8 cellular contexts compared by ENCODE assay signal in genomic region chr5:102865171-102865509, GRCh38.
DNase-seq lines count a peak whose midpoint lies in the region; ATAC-seq and TF ChIP-seq lines count a peak whose summit lies in the region.

No MANE protein-coding gene starts in this region.

- H3K27me3 ChIP-seq in A673 (replicated peaks; ENCODE audit: insufficient read depth, low read depth, low read length, poor library complexity) (no peaks in the 10 kb centered on the region), mononuclear cell (ENCODE audit: insufficient read depth, low read length) (peaks cover 15% of the 10 kb centered on the region)

- peak overlapping the region; percentile 87 for H3K4me3 Mint-ChIP-seq in HFFc6

- peaks cover 36% of the 10 kb centered on the region for H3K4me1 Mint-ChIP-seq in HFFc6 (ENCODE audit: low read depth)

- H3K27ac Mint-ChIP-seq in HFFc6 = peak overlapping the region; percentile 92

- POLR2A ChIA-PET in A673 (lab: Charles Lee; ENCODE audit: low non-redundant PET) = no interaction called here

- H3K27me3 Mint-ChIP-seq in HFFc6 (ENCODE audit: insufficient read depth) = no peaks in the 10 kb centered on the region

- DNase-seq in A673 (ENCODE audit: low spot score) (no peak), HFFc6 (peak; percentile 30), choroid plexus epithelial cell (ENCODE audit: low read depth) (no peak), retina (no peak), NCI-H446 (lab: John Stamatoyannopoulos, UW) (no peak)

- H3K4me1 ChIP-seq in A673 (ENCODE audit: insufficient read depth, low read length, poor library complexity, severe bottlenecking) (peaks cover 21% of the 10 kb centered on the region), mononuclear cell (ENCODE audit: insufficient read depth, low read length) (peaks cover 13% of the 10 kb centered on the region)

- TF ChIP-seq CTCF in A673 (conservative IDR thresholded peaks at IDR 0.05; ENCODE audit: low read depth, low read length) = no peak
- no peak for TF ChIP-seq CTCF in HFFc6 (IDR thresholded peaks at IDR 0.05)
- no peak for TF ChIP-seq CTCF in choroid plexus epithelial cell (conservative IDR thresholded peaks at IDR 0.05; ENCODE audit: low read depth, low read length)

- H3K36me3 Mint-ChIP-seq in HFFc6 (ENCODE audit: low read depth) = peaks cover 20% of the 10 kb centered on the region

- intact Hi-C loops in A673 (cut with micrococcal nuclease; ENCODE audit: unreplicated experiment) = loop anchor here (5.0 kb wide), 1 partner anchor 58 kb away; no protein-coding TSS in a partner anchor

- H3K36me3 ChIP-seq in A673 (ENCODE audit: insufficient read depth, low read length, poor library complexity, severe bottlenecking) = peaks cover 11% of the 10 kb centered on the region

- ATAC-seq in GM21723 (IDR thresholded peaks at IDR 0.05; ENCODE audit: unreplicated experiment) = no peak
- no peak for ATAC-seq in activated CD4-positive, CD25-positive, alpha-beta regulatory T cell treated with anti-CD3 and anti-CD28 coated beads, Interleukin-2, amount 50 U/mL, for 24 hours

- CTCF ChIA-PET in A673 (lab: Charles Lee) = no interaction called here

- H3K4me3 ChIP-seq in A673 (ENCODE audit: low read depth, low read length, poor library complexity, severe bottlenecking) (peak overlapping the region; percentile 71), choroid plexus epithelial cell (ENCODE audit: low read depth, low read length) (peak overlapping the region; percentile 74), mononuclear cell (ENCODE audit: low read length) (peak overlapping the region; percentile 50)

- TSS peak; percentile 91 for BruUV-seq in A673 (replicated peaks; lab: Mats Ljungman, UMichigan)

- H3K9me3 Mint-ChIP-seq in HFFc6 = no peaks in the 10 kb centered on the region

- H3K27ac ChIP-seq in A673 (ENCODE audit: low read depth, low read length, poor library complexity, severe bottlenecking) = peak overlapping the region; percentile 86

- no peaks in the 10 kb centered on the region for H3K9me3 ChIP-seq in A673 (ENCODE audit: low read depth, low read length, poor library complexity, severe bottlenecking)
- H3K9me3 ChIP-seq in mononuclear cell (ENCODE audit: low read depth, low read length) = no peaks in the 10 kb centered on the region
